23 cellular contexts compared by ENCODE assay signal in the genomic region with DNA sequence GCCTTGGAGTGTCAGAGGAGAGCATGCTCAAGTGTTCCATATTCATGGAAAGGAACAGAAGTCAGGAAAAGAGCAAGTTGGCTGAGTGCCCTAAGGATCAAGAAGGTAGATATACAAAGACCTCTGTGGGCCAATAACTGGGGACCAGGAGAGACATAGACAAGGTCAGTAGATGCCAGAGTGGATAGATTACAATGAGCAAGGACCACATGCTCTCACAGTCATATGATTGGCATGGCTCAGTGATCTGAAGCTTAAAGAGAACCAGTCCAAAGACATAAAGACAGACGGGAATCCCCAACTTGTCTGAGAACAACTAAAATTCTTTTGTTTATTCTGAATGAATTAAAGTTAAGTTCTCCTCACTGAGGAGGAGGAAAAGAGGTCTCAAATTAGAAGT.
"Had no signal": no experiment of that assay in that cellular context is flagged by ENCODE, and none has a peak within 500 bp of the region (broad histone marks: within the 10 kb centered on the region; RNA-seq: fewer than 3 reads in every experiment).

No MANE protein-coding gene starts in this region.

- ATAC-seq: activated CD4-positive, CD25-positive, alpha-beta regulatory T cell treated with anti-CD3 and anti-CD28 coated beads, Interleukin-2, amount 50 U/mL, for 24 hours; activated naive CD4-positive, alpha-beta T cell treated with anti-CD3 and anti-CD28 coated beads, Interleukin-2, amount 50 U/mL, for 72 hours; heart left ventricle; left cardiac atrium had no signal

- H3K4me3 Mint-ChIP-seq: activated CD4-positive, alpha-beta memory T cell treated with anti-CD3 and anti-CD28 coated beads, Interleukin-2, amount 10 ng/mL, durations not matched to agents 7 days and 5 days; activated CD4-positive, alpha-beta T cell treated with anti-CD3 and anti-CD28 coated beads, Interleukin-2, amount 10 ng/mL, durations not matched to agents 24 days and 14 days; activated T-helper 1 cell treated with anti-CD3 and anti-CD28 coated beads, Interleukin-12 subunit alpha, Interleukin-12 subunit beta, Interleukin-2, Interleukin-4 antibody, amounts not matched to agents 30 ng/mL and 10 ng/mL and 1 ng/mL, durations not matched to agents 14 hours and 24 hours and 36 hours; brain; dendritic cell treated with granulocyte-macrophage colony-stimulating factor and Interleukin-4, amounts not matched to agents 40 ng/mL and 50 ng/mL, for 4 days; type B pancreatic cell had no signal

- H3K9me3 ChIP-seq: heart left ventricle, sigmoid colon, thoracic aorta, vagina had no signal

- H3K4me1 ChIP-seq: heart left ventricle, sigmoid colon, vagina had no signal

- H3K27ac Mint-ChIP-seq: activated CD4-positive, alpha-beta memory T cell treated with anti-CD3 and anti-CD28 coated beads, Interleukin-2, amount 10 ng/mL, durations not matched to agents 7 days and 5 days; activated CD4-positive, alpha-beta T cell treated with anti-CD3 and anti-CD28 coated beads, Interleukin-2, amount 10 ng/mL, durations not matched to agents 24 days and 14 days; activated naive CD4-positive, alpha-beta T cell treated with anti-CD3 and anti-CD28 coated beads, Interleukin-2, amount 50 U/mL, for 72 hours; activated T-helper 1 cell treated with anti-CD3 and anti-CD28 coated beads, Interleukin-12 subunit alpha, Interleukin-12 subunit beta, Interleukin-2, Interleukin-4 antibody, amounts not matched to agents 30 ng/mL and 10 ng/mL and 1 ng/mL, durations not matched to agents 14 hours and 24 hours and 36 hours; brain; dendritic cell treated with granulocyte-macrophage colony-stimulating factor and Interleukin-4, amounts not matched to agents 40 ng/mL and 50 ng/mL, for 4 days; type B pancreatic cell had no signal

- H3K4me2 ChIP-seq: smooth muscle cell had no signal

- H3K9me3 Mint-ChIP-seq: type B pancreatic cell had no signal

- H3K27me3 ChIP-seq: heart left ventricle, sigmoid colon, vagina had no signal

- DNase-seq: activated CD4-positive, alpha-beta memory T cell treated with anti-CD3 and anti-CD28 coated beads, Interleukin-2, amount 10 ng/mL, durations not matched to agents 7 days and 5 days; activated CD4-positive, alpha-beta T cell treated with anti-CD3 and anti-CD28 coated beads, Interleukin-2, amount 10 ng/mL, durations not matched to agents 24 days and 14 days; activated gamma-delta T cell; aorta; caudate nucleus; effector CD4-positive, alpha-beta T cell; heart left ventricle; left cardiac atrium; occipital lobe; posterior cingulate gyrus; sigmoid colon; stimulated activated CD4-positive, alpha-beta T cell treated with anti-CD3 and anti-CD28 coated beads, Interleukin-15, amount 100 ng/mL, for 24 hours; stimulated activated CD8-positive, alpha-beta memory T cell treated with anti-CD3 and anti-CD28 coated beads, Interleukin-4, amount 100 ng/mL, for 48 hours; stimulated activated naive CD4-positive, alpha-beta T cell treated with Interleukin-2 at 50 U/mL for 16 hours had no signal

- H3K27me3 Mint-ChIP-seq: activated CD4-positive, alpha-beta memory T cell treated with anti-CD3 and anti-CD28 coated beads, Interleukin-2, amount 10 ng/mL, durations not matched to agents 7 days and 5 days; activated CD4-positive, alpha-beta T cell treated with anti-CD3 and anti-CD28 coated beads, Interleukin-2, amount 10 ng/mL, durations not matched to agents 24 days and 14 days; dendritic cell treated with granulocyte-macrophage colony-stimulating factor and Interleukin-4, amounts not matched to agents 40 ng/mL and 50 ng/mL, for 4 days had no signal

- H3K27ac ChIP-seq: heart left ventricle, sigmoid colon, thoracic aorta, vagina had no signal

- H3K4me1 Mint-ChIP-seq: activated CD4-positive, alpha-beta memory T cell treated with anti-CD3 and anti-CD28 coated beads, Interleukin-2, amount 10 ng/mL, durations not matched to agents 7 days and 5 days; activated CD4-positive, alpha-beta T cell treated with anti-CD3 and anti-CD28 coated beads, Interleukin-2, amount 10 ng/mL, durations not matched to agents 24 days and 14 days; brain had no signal

- H3K36me3 ChIP-seq: heart left ventricle, sigmoid colon, thoracic aorta, vagina had no signal

- H3K4me3 ChIP-seq: heart left ventricle, sigmoid colon, smooth muscle cell, thoracic aorta, vagina had no signal
